Comparison of ENCODE assay signal across 21 cellular contexts in the genomic region with DNA sequence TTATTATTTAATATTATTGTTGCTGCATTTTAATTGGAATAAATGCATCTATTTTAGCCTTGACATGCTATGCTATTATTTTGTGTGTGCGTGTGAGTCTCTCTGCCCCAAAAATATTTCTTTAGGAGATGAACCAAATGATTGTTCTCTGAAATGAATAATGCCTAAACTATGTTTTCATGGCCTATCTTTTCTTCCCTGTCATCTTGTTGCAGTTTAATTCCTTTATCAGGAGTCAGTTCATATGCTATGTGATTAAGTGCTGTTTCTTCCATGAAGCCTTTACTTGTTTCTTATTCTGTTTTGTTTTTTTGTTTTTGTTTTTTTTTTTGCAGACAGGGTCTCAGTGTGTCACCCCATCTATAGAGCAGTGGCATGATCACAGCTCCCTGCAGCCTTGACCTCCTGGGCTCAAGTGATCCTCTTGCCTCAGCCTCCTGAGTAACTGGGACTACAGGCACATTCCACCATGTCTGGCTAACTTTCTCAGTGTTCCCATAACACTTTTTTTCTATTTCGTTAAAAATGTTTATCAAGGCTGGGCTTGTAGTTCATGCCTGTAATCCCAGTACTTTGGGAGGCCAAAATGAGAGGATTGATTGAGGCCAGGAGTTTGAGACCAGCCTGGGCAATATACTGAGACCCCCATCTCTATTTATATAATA. TPM values are rescaled to one million over a fixed set of nuclear protein-coding genes. Genes with fewer than 3 reads are reported as not detected.
DNase-seq lines count a peak whose midpoint lies in the region; ATAC-seq and TF ChIP-seq lines count a peak whose summit lies in the region.
"Had no signal": no experiment of that assay in that cellular context is flagged by ENCODE, and none has a peak within 500 bp of the region (broad histone marks: within the 10 kb centered on the region; RNA-seq: fewer than 3 reads in every experiment).

No MANE protein-coding gene starts in this region.

- H3K27ac ChIP-seq in heart right ventricle: no peak overlapping the region
- H3K27ac ChIP-seq: tibial artery had no signal

- peaks cover 94% of the 10 kb centered on the region for H3K36me3 Mint-ChIP-seq in Caco-2 (ENCODE audit: insufficient read depth, unreplicated experiment)
- H3K36me3 Mint-ChIP-seq in neural crest cell (ENCODE audit: low read depth): peaks cover 38% of the 10 kb centered on the region
- H3K36me3 Mint-ChIP-seq: stimulated activated naive B cell treated with anti-CD40 and anti-IgM and Interleukin-4, amounts not matched to agents 10 μg/mL and 1 μg/mL and 100 μg/mL, for 72 hours had no signal

- intact Hi-C loops in Caco-2 (cut with micrococcal nuclease; ENCODE audit: unreplicated experiment): no loop called here
- intact Hi-C loops in heart right ventricle (cut with DNase I): no loop called here
- intact Hi-C loops in posterior vena cava (cut with DNase I): no loop called here

- TF ChIP-seq CTCF in Caco-2 (IDR thresholded peaks at IDR 0.05; ENCODE audit: insufficient read depth in 1 of 2, low read depth in 1 of 2, low read length in 1 of 2, severe bottlenecking in 1 of 2, unreplicated experiment in 1 of 2): no peak
- TF ChIP-seq CTCF in neural crest cell (conservative IDR thresholded peaks at IDR 0.05): no peak
- no peak for TF ChIP-seq CTCF in heart right ventricle (IDR thresholded peaks at IDR 0.05)

- H3K27me3 Mint-ChIP-seq in Caco-2 (ENCODE audit: insufficient read depth, unreplicated experiment) (no peaks in the 10 kb centered on the region), neural crest cell (ENCODE audit: low read depth) (no peaks in the 10 kb centered on the region)
- H3K27me3 Mint-ChIP-seq: activated naive CD4-positive, alpha-beta T cell treated with anti-CD3 and anti-CD28 coated beads, Interleukin-2, amount 10 ng/mL, durations not matched to agents 7 days and 5 days; stimulated activated naive B cell treated with anti-CD40 and anti-IgM and Interleukin-4, amounts not matched to agents 10 μg/mL and 1 μg/mL and 100 μg/mL, for 72 hours had no signal

- H3K36me3 ChIP-seq in Caco-2 (ENCODE audit: control insufficient read depth, insufficient read depth, low read length) (peaks cover 4% of the 10 kb centered on the region; the same call in 1 of the 2 replicates), heart right ventricle (peaks cover 0 to 48% (median 0%) of the 10 kb centered on the region in 9 donors)
- H3K36me3 ChIP-seq: tibial artery had no signal

- H3K27me3 ChIP-seq in Caco-2 (replicated peaks; ENCODE audit: control insufficient read depth, insufficient read depth, low read length) (no peaks in the 10 kb centered on the region), heart right ventricle (no peaks in the 10 kb centered on the region)
- H3K27me3 ChIP-seq: tibial artery had no signal

- DNase-seq in Caco-2: no peak
- peak; percentile 34 for DNase-seq in M059J (ENCODE audit: low read depth)
- peak; percentile 24 for DNase-seq in dedifferentiated amniotic fluid mesenchymal stem cell (ENCODE audit: extremely low spot score)
- no peak for DNase-seq in neural crest cell (ENCODE audit: low read depth, low spot score)
- no peak for DNase-seq in heart right ventricle
- DNase-seq in activated CD4-positive, alpha-beta T cell treated with anti-CD3 and anti-CD28 coated beads for 4 hours: no peak
- no peak for DNase-seq in posterior vena cava (ENCODE audit: low spot score)
- DNase-seq: activated CD4-positive, alpha-beta T cell treated with anti-CD3 and anti-CD28 coated beads, Interleukin-2, amount 50 U/mL, for 48 hours; activated naive CD4-positive, alpha-beta T cell treated with anti-CD3 and anti-CD28 coated beads, Interleukin-2, amount 10 ng/mL, durations not matched to agents 7 days and 5 days; AML-193; cortex of kidney; glutamatergic neuron; left ventricle myocardium superior; NCI-H146; NCI-H774; OCI-M1; SHP77; stimulated activated naive B cell treated with anti-CD40 and anti-IgM and Interleukin-4, amounts not matched to agents 10 μg/mL and 1 μg/mL and 100 μg/mL, for 72 hours; T-helper 2 cell; tibial artery had no signal

- H3K4me3 Mint-ChIP-seq in Caco-2 (ENCODE audit: unreplicated experiment) (no peak overlapping the region), neural crest cell (no peak overlapping the region)
- H3K4me3 Mint-ChIP-seq: activated naive CD4-positive, alpha-beta T cell treated with anti-CD3 and anti-CD28 coated beads, Interleukin-2, amount 10 ng/mL, durations not matched to agents 7 days and 5 days; stimulated activated naive B cell treated with anti-CD40 and anti-IgM and Interleukin-4, amounts not matched to agents 10 μg/mL and 1 μg/mL and 100 μg/mL, for 72 hours had no signal

- POLR2A ChIA-PET in Caco-2 (lab: Charles Lee): no interaction called here

- WGBS in heart right ventricle, 2 donors: 72 to 82% methylated on average over 2 of the region's 2 CpGs

- H3K9me3 Mint-ChIP-seq in Caco-2 (ENCODE audit: unreplicated experiment) (no peaks in the 10 kb centered on the region), neural crest cell (no peaks in the 10 kb centered on the region)
- H3K9me3 Mint-ChIP-seq: activated naive CD4-positive, alpha-beta T cell treated with anti-CD3 and anti-CD28 coated beads, Interleukin-2, amount 10 ng/mL, durations not matched to agents 7 days and 5 days; stimulated activated naive B cell treated with anti-CD40 and anti-IgM and Interleukin-4, amounts not matched to agents 10 μg/mL and 1 μg/mL and 100 μg/mL, for 72 hours had no signal

- H3K4me1 Mint-ChIP-seq in Caco-2 (ENCODE audit: low read depth, unreplicated experiment): peaks cover 11% of the 10 kb centered on the region
- no peaks in the 10 kb centered on the region for H3K4me1 Mint-ChIP-seq in neural crest cell
- H3K4me1 Mint-ChIP-seq: activated naive CD4-positive, alpha-beta T cell treated with anti-CD3 and anti-CD28 coated beads, Interleukin-2, amount 10 ng/mL, durations not matched to agents 7 days and 5 days; stimulated activated naive B cell treated with anti-CD40 and anti-IgM and Interleukin-4, amounts not matched to agents 10 μg/mL and 1 μg/mL and 100 μg/mL, for 72 hours had no signal

- H3K4me1 ChIP-seq in Caco-2 (0 out of 2 replicates have a peak, but pooled peaks cover 8% of the 10 kb centered on the region), heart right ventricle (no peaks in the 10 kb centered on the region)

- no TSS peak for BruUV-seq in Caco-2 (replicated peaks; lab: Mats Ljungman, UMichigan)

- H3K4me3 ChIP-seq in Caco-2 (ENCODE audit: low read depth, low read length): no peak overlapping the region
- H3K4me3 ChIP-seq in heart right ventricle: no peak overlapping the region
- H3K4me3 ChIP-seq: tibial artery had no signal

- H3K9me3 ChIP-seq in Caco-2: no peaks in the 10 kb centered on the region
- peaks cover 0 to 5% (median 0%) of the 10 kb centered on the region in 11 donors for H3K9me3 ChIP-seq in heart right ventricle
- H3K9me3 ChIP-seq: tibial artery had no signal

- no peak for ATAC-seq in HG02870 (IDR thresholded peaks at IDR 0.05; ENCODE audit: unreplicated experiment)
- ATAC-seq in heart right ventricle: no peak
- ATAC-seq: left ventricle myocardium superior; stimulated activated naive B cell treated with anti-CD40 and anti-IgM and Interleukin-4, amounts not matched to agents 10 μg/mL and 1 μg/mL and 100 μg/mL, for 72 hours had no signal

- CTCF ChIA-PET in Caco-2 (lab: Charles Lee): no interaction called here

- H3K27ac Mint-ChIP-seq in Caco-2 (ENCODE audit: unreplicated experiment): peak overlapping the region; percentile 19
- H3K27ac Mint-ChIP-seq in neural crest cell (ENCODE audit: unreplicated experiment): peak overlapping the region; percentile 39
- H3K27ac Mint-ChIP-seq: activated naive CD4-positive, alpha-beta T cell treated with anti-CD3 and anti-CD28 coated beads, Interleukin-2, amount 10 ng/mL, durations not matched to agents 7 days and 5 days; stimulated activated naive B cell treated with anti-CD40 and anti-IgM and Interleukin-4, amounts not matched to agents 10 μg/mL and 1 μg/mL and 100 μg/mL, for 72 hours had no signal

RNA-seq across cellular contexts. Expression of a gene that starts 25.7 kb away (rescaled TPM):
- total RNA-seq in Caco-2 (2022): 221 and 237 TPM in 2 replicates
- 204 and 319 TPM in 2 replicates for total RNA-seq in M059J (2014; rRNA removed; shearing (Covaris generic))
- 208 and 210 TPM in 2 replicates for total RNA-seq in neural crest cell
- total RNA-seq in heart right ventricle: 1 to 10 TPM in 4 of 10 donors, under 1 TPM in 6; 0.17 to 9.6 (median 0.85) TPM
- under 1 TPM; 0.29 to 0.72 TPM for polyA plus RNA-seq in heart right ventricle
- total RNA-seq in posterior vena cava: under 1 TPM; 0.76 to 0.88 TPM

RNA-seq across cellular contexts. Expression of a gene that starts 42.1 kb away (rescaled TPM):
- total RNA-seq in Caco-2 (2022) (444 and 469 TPM in 2 replicates), neural crest cell (74.3 and 74.8 TPM in 2 replicates), heart right ventricle (10 to 100 TPM; 34.7 to 97.4 (median 45.9) TPM), posterior vena cava (10 to 100 TPM; 65.4 to 76.0 TPM)
- total RNA-seq in M059J (2014; rRNA removed; shearing (Covaris generic)): 108 and 117 TPM in 2 replicates
- 100 to 1,000 TPM in 1 of 2 donors, 10 to 100 TPM in 1; 35.2 to 128 TPM for polyA plus RNA-seq in heart right ventricle

RNA-seq across cellular contexts. Expression of a gene that starts 54.4 kb away (rescaled TPM):
- total RNA-seq in Caco-2 (2022): 0.77 and 0.91 TPM in 2 replicates
- total RNA-seq in M059J (2014; rRNA removed; shearing (Covaris generic)): 0.15 and 0.44 TPM in 2 replicates
- 1.6 and 1.8 TPM in 2 replicates for total RNA-seq in neural crest cell
- total RNA-seq in heart right ventricle: 1 to 10 TPM in 1 of 10 donors, under 1 TPM in 8, not detected in 1; 0.06 to 2.1 (median 0.28) TPM
- under 1 TPM in 1 of 2 donors, not detected in 1; 0.16 TPM for polyA plus RNA-seq in heart right ventricle
- total RNA-seq in posterior vena cava: not detected

Comparison
In these comparisons a context has a peak if more than half of its experiments do, and no peak if none do; other contexts are left out.
1. DNase-seq: peak in M059J (single experiment) and dedifferentiated amniotic fluid mesenchymal stem cell (single experiment); none in Caco-2 (0 of 2), neural crest cell (single experiment), heart right ventricle (0 of 2), activated CD4-positive, alpha-beta T cell treated with anti-CD3 and anti-CD28 coated beads for 4 hours (0 of 2) and posterior vena cava (single experiment).
2. RNA of a gene that starts 25.7 kb away (total RNA-seq): 204 to 319 TPM in M059J, 221 to 237 TPM in Caco-2 and 208 to 210 TPM in neural crest cell; 0.76 to 0.88 TPM in posterior vena cava and 0.17 to 9.6 TPM in heart right ventricle; every median in the first group is over 10 times any median in the second.